ENCODE assay signal across 26 cellular contexts in the genomic region with DNA sequence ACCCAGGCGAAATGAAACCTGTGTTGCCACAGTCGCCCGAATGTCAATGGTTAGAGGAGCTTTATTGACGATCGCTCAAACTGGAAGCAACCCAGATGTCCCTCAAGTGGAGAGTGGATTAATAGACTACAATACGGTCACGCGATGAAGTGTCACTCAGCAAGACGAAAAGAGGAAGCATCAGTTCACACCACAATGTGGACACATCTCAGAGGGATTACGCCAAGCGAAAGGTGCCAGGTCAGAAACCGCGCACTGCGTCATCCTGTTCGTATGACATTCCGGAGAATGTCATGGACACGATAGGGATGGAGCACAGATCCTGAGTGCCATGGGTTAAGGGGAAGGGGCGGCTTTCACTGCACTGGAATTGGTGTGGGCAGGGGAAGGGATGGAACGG.
DNase-seq lines count a peak whose midpoint lies in the region; ATAC-seq lines count a peak whose summit lies in the region.
"Had no signal": no experiment of that assay in that cellular context is flagged by ENCODE, and none has a peak within 500 bp of the region (broad histone marks: within the 10 kb centered on the region; RNA-seq: fewer than 3 reads in every experiment).

No MANE protein-coding gene starts in this region.

- no peaks in the 10 kb centered on the region for H3K27me3 ChIP-seq in right cardiac atrium (ENCODE audit: control insufficient read depth, insufficient read depth)
- H3K27me3 ChIP-seq: adrenal gland, neural progenitor cell had no signal

- peak in 2 of 3 donors; percentile 12 to 28 for DNase-seq in right cardiac atrium
- DNase-seq in cardiac septum (ENCODE audit: low spot score) = no peak
- peak; percentile 11 for DNase-seq in RPMI8226
- DNase-seq in mesenteric fat pad (ENCODE audit: low spot score) = peak; percentile 57
- DNase-seq in D341Med (ENCODE audit: low spot score) = no peak
- no peak for DNase-seq in NCI-H2107 treated with DMSO at 0.1 percent for 48 hours (lab: John Stamatoyannopoulos, UW; ENCODE audit: unreplicated experiment)
- no peak for DNase-seq in mucosa of gallbladder (ENCODE audit: low spot score)
- no peak for DNase-seq in NCI-H187 (lab: John Stamatoyannopoulos, UW)
- DNase-seq: activated CD4-positive, alpha-beta T cell treated with anti-CD3 and anti-CD28 coated beads for 4 hours; activated gamma-delta T cell treated with Interleukin-2 at 50 U/mL for 16 hours; adrenal gland; DMS53; GOT3; IMR-90; NCI-H1436; NCI-H2107; NCI-H510A treated with DMSO at 0.1 percent for 48 hours; NK-92 treated with Interleukin-12 subunit alpha and Interleukin-12 subunit beta, amount 100 ng/mL, for 24 hours; PC-3; SHP77 treated with DMSO at 0.1 percent for 48 hours; stimulated activated CD4-positive, alpha-beta T cell treated with anti-CD3 and anti-CD28 coated beads, Interleukin-15, amount 100 ng/mL, for 24 hours; stimulated activated naive CD4-positive, alpha-beta T cell treated with Interleukin-2 at 50 U/mL for 16 hours had no signal

- ATAC-seq in right cardiac atrium = no peak
- ATAC-seq: PC-3 had no signal

- H3K9me3 ChIP-seq in right cardiac atrium (ENCODE audit: control insufficient read depth, low read length) = no peaks in the 10 kb centered on the region
- H3K9me3 ChIP-seq: adrenal gland, thoracic aorta had no signal

- intact Hi-C loops in right cardiac atrium (cut with DNase I) (no loop called here), cardiac septum (cut with DNase I) (no loop called here)

- H3K27ac ChIP-seq in right cardiac atrium (ENCODE audit: low read length) = no peak overlapping the region
- H3K27ac ChIP-seq: adrenal gland, epithelial cell of prostate, neural progenitor cell, thoracic aorta had no signal

- no peaks in the 10 kb centered on the region for H3K4me1 ChIP-seq in right cardiac atrium (ENCODE audit: control insufficient read depth, insufficient read depth, low read length)
- H3K4me1 ChIP-seq: adrenal gland had no signal

- H3K4me3 ChIP-seq in right cardiac atrium (ENCODE audit: low read length) = no peak overlapping the region
- H3K4me3 ChIP-seq: adrenal gland, lung, neural progenitor cell, thoracic aorta had no signal

- 78% methylated on average over 19 of the region's 19 CpGs for WGBS in right cardiac atrium

Comparison
In these comparisons a context has a peak if more than half of its experiments do, and no peak if none do; other contexts are left out.
1. DNase-seq: peak in right cardiac atrium (2 of 3), RPMI8226 (single experiment) and mesenteric fat pad (single experiment); none in cardiac septum (single experiment), D341Med (single experiment), NCI-H2107 treated with DMSO at 0.1 percent for 48 hours (single experiment), mucosa of gallbladder (single experiment) and NCI-H187 (0 of 2).